26 cellular contexts compared by ENCODE assay signal in the genomic region with DNA sequence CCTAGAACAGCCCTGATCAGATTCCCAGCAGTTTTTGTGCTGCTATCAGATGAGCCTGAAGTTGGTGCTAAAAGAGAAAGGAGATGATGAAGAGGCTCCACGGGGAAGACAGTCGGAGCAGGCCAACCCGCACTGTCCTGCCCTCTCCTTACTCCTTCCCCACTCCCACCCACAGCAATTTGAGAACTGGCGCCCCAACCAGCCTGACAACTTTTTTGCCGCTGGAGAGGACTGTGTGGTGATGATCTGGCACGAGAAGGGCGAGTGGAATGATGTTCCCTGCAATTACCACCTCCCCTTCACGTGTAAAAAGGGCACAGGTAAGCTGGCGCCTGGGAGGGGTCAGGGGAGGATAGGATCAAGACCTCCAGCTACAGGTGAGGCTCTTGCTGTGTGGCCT.
"Had no signal": no experiment of that assay in that cellular context is flagged by ENCODE, and none has a peak within 500 bp of the region (broad histone marks: within the 10 kb centered on the region; RNA-seq: fewer than 3 reads in every experiment).

No MANE protein-coding gene starts in this region.

- ATAC-seq: effector memory CD8-positive, alpha-beta T cell; gastrocnemius medialis; left cardiac atrium; left lung; naive thymus-derived CD4-positive, alpha-beta T cell; psoas muscle; right cardiac atrium; stimulated activated memory B cell treated with anti-CD40 and anti-IgM and Interleukin-4, amounts not matched to agents 10 μg/mL and 1 μg/mL and 100 μg/mL, for 72 hours; stimulated activated naive CD8-positive, alpha-beta T cell treated with anti-CD3 and anti-CD28 coated beads, Interleukin-15, Interleukin-2, amounts not matched to agents 100 U/mL and 50 U/mL, for 24 hours; upper lobe of right lung had no signal

- DNase-seq: cortex of kidney; effector memory CD8-positive, alpha-beta T cell; gastrocnemius medialis; head of caudate nucleus; kidney; left cardiac atrium; left lung; mesendoderm; midbrain; naive thymus-derived CD4-positive, alpha-beta T cell; occipital lobe; ovary; posterior cingulate gyrus; psoas muscle; right cardiac atrium; sigmoid colon; spleen; stimulated activated CD4-positive, alpha-beta T cell treated with anti-CD3 and anti-CD28 coated beads, Interleukin-4, amount 100 ng/mL, for 4 hours; stimulated activated naive CD8-positive, alpha-beta T cell treated with anti-CD3 and anti-CD28 coated beads, Interleukin-15, Interleukin-2, amounts not matched to agents 100 U/mL and 50 U/mL, for 24 hours; substantia nigra; testis; tibial artery; upper lobe of right lung; uterus had no signal

- H3K4me1 ChIP-seq: gastrocnemius medialis, left lung, sigmoid colon, spleen, testis, upper lobe of right lung, uterus had no signal

- H3K4me3 Mint-ChIP-seq: effector memory CD8-positive, alpha-beta T cell; naive thymus-derived CD4-positive, alpha-beta T cell; nephron; stimulated activated memory B cell treated with anti-CD40 and anti-IgM and Interleukin-4, amounts not matched to agents 10 μg/mL and 1 μg/mL and 100 μg/mL, for 72 hours had no signal

- H3K36me3 Mint-ChIP-seq: stimulated activated memory B cell treated with anti-CD40 and anti-IgM and Interleukin-4, amounts not matched to agents 10 μg/mL and 1 μg/mL and 100 μg/mL, for 72 hours had no signal

- H3K9me3 Mint-ChIP-seq: effector memory CD8-positive, alpha-beta T cell; nephron; stimulated activated memory B cell treated with anti-CD40 and anti-IgM and Interleukin-4, amounts not matched to agents 10 μg/mL and 1 μg/mL and 100 μg/mL, for 72 hours had no signal

- H3K4me3 ChIP-seq: gastrocnemius medialis, left lung, ovary, psoas muscle, sigmoid colon, spleen, testis, tibial artery, upper lobe of right lung, uterus had no signal

- H3K36me3 ChIP-seq: ovary, sigmoid colon, upper lobe of right lung, uterus had no signal

- H3K4me1 Mint-ChIP-seq: stimulated activated memory B cell treated with anti-CD40 and anti-IgM and Interleukin-4, amounts not matched to agents 10 μg/mL and 1 μg/mL and 100 μg/mL, for 72 hours had no signal

- H3K27ac Mint-ChIP-seq: effector memory CD8-positive, alpha-beta T cell; nephron; stimulated activated memory B cell treated with anti-CD40 and anti-IgM and Interleukin-4, amounts not matched to agents 10 μg/mL and 1 μg/mL and 100 μg/mL, for 72 hours had no signal

- H3K27me3 Mint-ChIP-seq: naive thymus-derived CD4-positive, alpha-beta T cell had no signal

- H3K27me3 ChIP-seq: gastrocnemius medialis, ovary, sigmoid colon, spleen, testis, tibial artery, uterus had no signal

- H3K9me3 ChIP-seq: gastrocnemius medialis, left lung, ovary, psoas muscle, sigmoid colon, spleen, testis, tibial artery, upper lobe of right lung, uterus had no signal

- H3K27ac ChIP-seq: gastrocnemius medialis, left lung, ovary, psoas muscle, sigmoid colon, spleen, testis, upper lobe of right lung, uterus had no signal
